16 cellular contexts compared by ENCODE assay signal in the genomic region with DNA sequence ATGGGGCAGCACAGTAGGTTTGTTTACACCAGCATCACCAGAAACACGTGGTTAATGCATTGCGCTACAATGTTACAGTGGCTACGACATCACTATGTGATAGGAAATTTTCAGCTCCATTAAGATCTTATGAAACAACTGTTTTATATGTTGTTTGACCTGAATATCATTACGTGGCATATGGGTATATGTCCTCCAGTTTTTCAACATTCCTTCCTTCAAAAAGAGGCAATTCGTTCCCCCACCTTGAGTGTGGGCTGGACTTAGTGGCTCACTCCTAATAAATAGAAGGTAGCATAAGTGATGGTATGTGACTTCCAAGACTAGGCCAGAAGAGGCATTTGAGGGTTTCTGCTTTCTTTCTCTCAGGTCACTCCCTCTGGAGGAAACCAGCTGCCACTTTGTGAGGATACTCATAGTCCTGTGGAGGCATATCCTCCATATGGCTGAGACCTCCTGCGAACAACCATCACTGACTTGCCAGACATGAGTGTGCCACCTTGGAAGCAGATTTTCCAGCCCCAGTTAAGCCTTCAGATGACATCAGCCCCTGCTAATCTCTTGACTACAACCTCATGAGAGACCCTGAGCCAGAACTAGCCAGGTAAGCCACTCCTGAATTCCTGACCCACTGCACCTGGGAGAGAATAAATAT. TPM values are rescaled to one million over a fixed set of nuclear protein-coding genes. Genes with fewer than 3 reads are reported as not detected.
DNase-seq lines count a peak whose midpoint lies in the region; ATAC-seq and TF ChIP-seq lines count a peak whose summit lies in the region.
"Had no signal": no experiment of that assay in that cellular context is flagged by ENCODE, and none has a peak within 500 bp of the region (broad histone marks: within the 10 kb centered on the region; RNA-seq: fewer than 3 reads in every experiment).

No MANE protein-coding gene starts in this region.

- no peak for DNase-seq in CD4-positive, alpha-beta T cell
- DNase-seq in Caco-2 (peak; percentile 33 to 42), neural progenitor cell (ENCODE audit: low spot score) (no peak), iPS-NIHi7 (ENCODE audit: extremely low spot score) (no peak), CD1c-positive myeloid dendritic cell (ENCODE audit: extremely low spot score) (no peak)
- DNase-seq: DMS79, HFFc6, KBM-7, NCI-H1105, NCI-H1694 treated with DMSO at 0.1 percent for 48 hours, NCI-H748 treated with DMSO at 0.1 percent for 48 hours, SK-N-SH had no signal

- H3K36me3 ChIP-seq in Caco-2 (ENCODE audit: control insufficient read depth, insufficient read depth, low read length) (no peaks in the 10 kb centered on the region), neural progenitor cell (no peaks in the 10 kb centered on the region)

- H3K27ac ChIP-seq in CD4-positive, alpha-beta T cell (ENCODE audit: low read depth, low read length): no peak overlapping the region
- no peak overlapping the region for H3K27ac ChIP-seq in neural progenitor cell
- H3K27ac ChIP-seq: HL-60 had no signal

- no peak overlapping the region for H2AFZ ChIP-seq in neural progenitor cell (replicated peaks)

- CTCF ChIA-PET in CD4-positive, alpha-beta T cell (lab: Charles Lee): no interaction called here
- CTCF ChIA-PET in Caco-2 (lab: Charles Lee): interaction anchor here (1.2 kb wide), 1 partner anchor 11 kb away, joined by 4 read pairs; no protein-coding TSS in a partner anchor

- no peaks in the 10 kb centered on the region for H3K9me3 ChIP-seq in CD4-positive, alpha-beta T cell (ENCODE audit: control insufficient read depth, low read length)
- H3K9me3 ChIP-seq in Caco-2: no peaks in the 10 kb centered on the region
- H3K9me3 ChIP-seq in neural progenitor cell (ENCODE audit: low read depth): no peaks in the 10 kb centered on the region
- H3K9me3 ChIP-seq: SK-N-SH had no signal

- POLR2A ChIA-PET in CD4-positive, alpha-beta T cell (lab: Charles Lee): no interaction called here
- POLR2A ChIA-PET in Caco-2 (lab: Charles Lee): no interaction called here

- H3F3A ChIP-seq in neural progenitor cell (ENCODE audit: low read depth): peaks cover 22% of the 10 kb centered on the region

- no peaks in the 10 kb centered on the region for H3K27me3 ChIP-seq in CD4-positive, alpha-beta T cell (ENCODE audit: control insufficient read depth, insufficient read depth, low read length)
- no peaks in the 10 kb centered on the region for H3K27me3 ChIP-seq in Caco-2 (replicated peaks; ENCODE audit: control insufficient read depth, insufficient read depth, low read length)
- no peaks in the 10 kb centered on the region for H3K27me3 ChIP-seq in neural progenitor cell

- no peaks in the 10 kb centered on the region for H4K20me1 ChIP-seq in neural progenitor cell (ENCODE audit: low read depth)

- no peak for ATAC-seq in CD4-positive, alpha-beta T cell (ENCODE audit: poor library complexity)
- ATAC-seq in HG03025 (IDR thresholded peaks at IDR 0.05; ENCODE audit: low FRiP score, unreplicated experiment): no peak
- ATAC-seq: Right ventricle myocardium inferior had no signal

- no peak overlapping the region for H3K9ac ChIP-seq in neural progenitor cell
- H3K9ac ChIP-seq: SK-N-SH had no signal

- H3K79me2 ChIP-seq in neural progenitor cell (ENCODE audit: low read depth): peaks cover 25% of the 10 kb centered on the region

- no peak for TF ChIP-seq CTCF in CD4-positive, alpha-beta T cell (IDR thresholded peaks at IDR 0.05)
- TF ChIP-seq CTCF in Caco-2 (IDR thresholded peaks at IDR 0.05; ENCODE audit: insufficient read depth in 1 of 2, low read depth in 1 of 2, low read length in 1 of 2, severe bottlenecking in 1 of 2, unreplicated experiment in 1 of 2) (no peak), brain (conservative IDR thresholded peaks at IDR 0.05) (no peak), neural progenitor cell (IDR thresholded peaks at IDR 0.05) (no peak)

- intact Hi-C loops in CD4-positive, alpha-beta T cell (cut with DNase I, micrococcal nuclease): loop anchor here (5.0 to 10.0 kb wide), 4 partner anchors 83 to 968 kb away; partner anchors contain the start of genes GCLC (in 1 of the 2) and GSTA4 (in 1 of the 2)
- intact Hi-C loops in Caco-2 (cut with micrococcal nuclease; ENCODE audit: unreplicated experiment): loop anchor here (1.0 to 10.0 kb wide), 3 partner anchors 10 to 294 kb away; partner anchors contain the start of gene MCM3

- no peaks in the 10 kb centered on the region for H3K27me3 Mint-ChIP-seq in CD4-positive, alpha-beta T cell
- H3K27me3 Mint-ChIP-seq in Caco-2 (ENCODE audit: insufficient read depth, unreplicated experiment) (no peaks in the 10 kb centered on the region), brain (peaks cover 3% of the 10 kb centered on the region), neural progenitor cell (ENCODE audit: insufficient read depth, low read depth) (peaks cover 4% of the 10 kb centered on the region)

- peak overlapping the region; percentile 83 for H3K4me3 Mint-ChIP-seq in CD4-positive, alpha-beta T cell
- no peak overlapping the region for H3K4me3 Mint-ChIP-seq in Caco-2 (ENCODE audit: unreplicated experiment)
- H3K4me3 Mint-ChIP-seq in brain: peak overlapping the region in 4 of 5 experiments; percentile 23 to 63 (median 58)
- H3K4me3 Mint-ChIP-seq in neural progenitor cell: peak overlapping the region; percentile 46
- H3K4me3 Mint-ChIP-seq: HFFc6 had no signal

- peaks cover 3% of the 10 kb centered on the region for H3K36me3 Mint-ChIP-seq in CD4-positive, alpha-beta T cell (ENCODE audit: low read depth)
- H3K36me3 Mint-ChIP-seq in Caco-2 (ENCODE audit: insufficient read depth, unreplicated experiment) (peaks cover 4% of the 10 kb centered on the region), brain (peaks cover 16% of the 10 kb centered on the region), neural progenitor cell (peaks cover 14% of the 10 kb centered on the region)

- H3K4me2 ChIP-seq in neural progenitor cell: no peak overlapping the region

- H3K27ac Mint-ChIP-seq in CD4-positive, alpha-beta T cell: no peak overlapping the region
- H3K27ac Mint-ChIP-seq in Caco-2 (ENCODE audit: unreplicated experiment) (peak overlapping the region; percentile 61), brain (peak overlapping the region in 1 of 5 experiments; percentile 10), neural progenitor cell (no peak overlapping the region)
- H3K27ac Mint-ChIP-seq: HFFc6 had no signal

- no TSS peak for BruUV-seq in Caco-2 (replicated peaks; lab: Mats Ljungman, UMichigan)

- H3K4me1 ChIP-seq in Caco-2 (peaks cover 46% of the 10 kb centered on the region), neural progenitor cell (peaks cover 8% of the 10 kb centered on the region)

- H3K4me1 Mint-ChIP-seq in CD4-positive, alpha-beta T cell (ENCODE audit: low read depth): peaks cover 40% of the 10 kb centered on the region
- peaks cover 33% of the 10 kb centered on the region for H3K4me1 Mint-ChIP-seq in Caco-2 (ENCODE audit: low read depth, unreplicated experiment)
- peaks cover 32% of the 10 kb centered on the region for H3K4me1 Mint-ChIP-seq in brain
- H3K4me1 Mint-ChIP-seq in neural progenitor cell: peaks cover 28% of the 10 kb centered on the region

- no peaks in the 10 kb centered on the region for H3K9me3 Mint-ChIP-seq in CD4-positive, alpha-beta T cell
- no peaks in the 10 kb centered on the region for H3K9me3 Mint-ChIP-seq in Caco-2 (ENCODE audit: unreplicated experiment)
- peaks cover 0 to 3% (median 0%) of the 10 kb centered on the region in 5 experiments for H3K9me3 Mint-ChIP-seq in brain
- no peaks in the 10 kb centered on the region for H3K9me3 Mint-ChIP-seq in neural progenitor cell
- H3K9me3 Mint-ChIP-seq: HFFc6 had no signal

- H3K4me3 ChIP-seq in Caco-2 (ENCODE audit: low read depth, low read length) (no peak overlapping the region), neural progenitor cell (no peak overlapping the region)

RNA-seq across cellular contexts. Expression of gene TRAM2, which starts 2.3 kb away (rescaled TPM):
- total RNA-seq in CD4-positive, alpha-beta T cell: 1 to 10 TPM; 7.1 to 7.6 TPM
- total RNA-seq in Caco-2 (2022): 63.8 and 71.6 TPM in 2 replicates
- polyA plus RNA-seq in brain (ENCODE audit: insufficient read depth, low read depth, low replicate concordance): 3.7 TPM
- 12.3 and 15.5 TPM in 2 replicates for total RNA-seq in neural progenitor cell (ENCODE audit: low replicate concordance)

Comparison
In these comparisons a context has a peak if more than half of its experiments do, and no peak if none do; other contexts are left out.
1. DNase-seq: peak in Caco-2 (2 of 2); none in CD4-positive, alpha-beta T cell (0 of 10), neural progenitor cell (single experiment), iPS-NIHi7 (single experiment) and CD1c-positive myeloid dendritic cell (single experiment).